ENCODE assay signal across 8 cellular contexts in genomic region chr1:210328032-210328745, GRCh38. TPM values are rescaled to one million over a fixed set of nuclear protein-coding genes. Genes with fewer than 3 reads are reported as not detected.
A peak's percentile ranks its signal among the peaks of the same experiment; 100 is the strongest.
DNase-seq lines count a peak whose midpoint lies in the region; ATAC-seq and TF ChIP-seq lines count a peak whose summit lies in the region.

No MANE protein-coding gene starts in this region.

- H3K36me3 ChIP-seq in GM23248 (ENCODE audit: low read depth) (no peaks in the 10 kb centered on the region), PC-9 (ENCODE audit: low read depth) (no peaks in the 10 kb centered on the region), esophagus (ENCODE audit: control insufficient read depth in 2 of 2, insufficient read depth in 2 of 2, low read length in 1 of 2) (no peaks in the 10 kb centered on the region), neuron (ENCODE audit: insufficient read depth, low read length) (no peaks in the 10 kb centered on the region)

- H3K27me3 ChIP-seq in GM23248 (replicated peaks; ENCODE audit: insufficient read depth) (no peaks in the 10 kb centered on the region), PC-9 (ENCODE audit: insufficient read depth, low read depth) (no peaks in the 10 kb centered on the region), esophagus (ENCODE audit: control insufficient read depth in 1 of 2, insufficient read depth in 2 of 2, low read length in 2 of 2) (no peaks in the 10 kb centered on the region), neuron (ENCODE audit: insufficient read depth, low read length) (no peaks in the 10 kb centered on the region)

- intact Hi-C loops in PC-9 (cut with micrococcal nuclease; ENCODE audit: unreplicated experiment): loop anchor here (2.0 kb wide), 2 partner anchors 35 to 39 kb away; no protein-coding TSS in a partner anchor

- H3K9me3 ChIP-seq in GM23248 (ENCODE audit: low read depth): no peaks in the 10 kb centered on the region
- H3K9me3 ChIP-seq in PC-9 (ENCODE audit: insufficient read depth, low read depth): no peaks in the 10 kb centered on the region
- no peaks in the 10 kb centered on the region for H3K9me3 ChIP-seq in esophagus (ENCODE audit: control insufficient read depth in 2 of 2, insufficient read depth in 1 of 2, low read depth in 1 of 2, low read length in 1 of 2)
- no peaks in the 10 kb centered on the region for H3K9me3 ChIP-seq in neuron (ENCODE audit: low read length)

- no peaks in the 10 kb centered on the region for H4K20me1 ChIP-seq in GM23248 (ENCODE audit: insufficient read depth)
- no peaks in the 10 kb centered on the region for H4K20me1 ChIP-seq in PC-9 (ENCODE audit: insufficient read depth)

- no TSS peak for BruUV-seq in PC-9 (replicated peaks; lab: Mats Ljungman, UMichigan)

- 7 to 16% methylated on average over 18 to 19 of the region's 19 CpGs for WGBS in GM23248 (ENCODE audit: low coverage in 1 of 2, low lambda C conversion rate in 2 of 2, missing lambda C conversion rate in 2 of 2), 2 experiments
- 18 to 21% methylated on average over 19 of the region's 19 CpGs for WGBS in esophagus, 2 donors

- no peaks in the 10 kb centered on the region for H3K4me1 ChIP-seq in GM23248 (ENCODE audit: insufficient read depth)
- peaks cover 17% of the 10 kb centered on the region; the same call in 1 of the 2 replicates for H3K4me1 ChIP-seq in PC-9 (replicated peaks; ENCODE audit: insufficient read depth)
- H3K4me1 ChIP-seq in esophagus (ENCODE audit: control insufficient read depth in 2 of 2, insufficient read depth in 2 of 2, low read length in 1 of 2): peaks cover 0 to 4% of the 10 kb centered on the region in 2 donors
- no peaks in the 10 kb centered on the region for H3K4me1 ChIP-seq in neuron (ENCODE audit: insufficient read depth, low read length)

- in situ Hi-C loops in GM23248 (cut with MboI) (no loop called here), KBM-7 (cut with MboI; ENCODE audit: low pct_unique_long_range_greater_than_20kb, low sequenced_read_pairs) (no loop called here)

- ATAC-seq in HG03139 (IDR thresholded peaks at IDR 0.05; ENCODE audit: unreplicated experiment): no peak
- no peak for ATAC-seq in GM18861 (IDR thresholded peaks at IDR 0.05; ENCODE audit: unreplicated experiment)

- H3K4me3 ChIP-seq in GM23248 (peak overlapping the region; percentile 87), PC-9 (peak overlapping the region; percentile 95), esophagus (ENCODE audit: low read depth in 1 of 2, low read length in 2 of 2) (peak overlapping the region; percentile 68 to 80), neuron (ENCODE audit: low read length) (peak overlapping the region; percentile 64)

- H3K9ac ChIP-seq in GM23248: peak overlapping the region; percentile 71

- H3K27ac ChIP-seq in GM23248 (no peak overlapping the region), PC-9 (no peak overlapping the region), esophagus (ENCODE audit: low read depth in 2 of 2, low read length in 1 of 2) (peak overlapping the region; percentile 94 to 99)

- DNase-seq in GM23248 (peak; percentile 8), PC-9 (no peak), NCI-H1694 (lab: John Stamatoyannopoulos, UW) (no peak), KBM-7 (no peak)

- H3K79me2 ChIP-seq in GM23248 (ENCODE audit: insufficient read depth) (no peaks in the 10 kb centered on the region), PC-9 (ENCODE audit: low read depth) (no peaks in the 10 kb centered on the region)

- H2AFZ ChIP-seq in GM23248 (peak overlapping the region; percentile 94), PC-9 (peak overlapping the region; percentile 99), neuron (ENCODE audit: low read depth, low read length) (peak overlapping the region; percentile 93)

- no peaks in the 10 kb centered on the region; the same call in 1 of the 2 replicates for H3F3A ChIP-seq in GM23248 (ENCODE audit: insufficient read depth)
- H3F3A ChIP-seq in PC-9 (ENCODE audit: insufficient read depth, low read depth): peaks cover 17% of the 10 kb centered on the region; the same call in 1 of the 2 replicates

- CTCF ChIA-PET in PC-9 (lab: Charles Lee): no interaction called here

- POLR2A ChIA-PET in PC-9 (lab: Charles Lee; ENCODE audit: unreplicated experiment): interaction anchor here (0.5 kb wide), 1 partner anchor 932 kb away, joined by 21 read pairs; no protein-coding TSS in a partner anchor

- peak overlapping the region; percentile 84 for H3K4me2 ChIP-seq in GM23248 (ENCODE audit: unreplicated experiment)
- H3K4me2 ChIP-seq in PC-9: peak overlapping the region; percentile 99

- H3K9me2 ChIP-seq in GM23248 (ENCODE audit: insufficient read depth) (no peaks in the 10 kb centered on the region), PC-9 (ENCODE audit: insufficient read depth) (no peaks in the 10 kb centered on the region)

- TF ChIP-seq CTCF in PC-9 (conservative IDR thresholded peaks at IDR 0.05): no peak

RNA-seq across cellular contexts. Expression of gene HHAT, which starts 0.5 kb away (rescaled TPM):
- 1.9 TPM in 2 replicates for total RNA-seq in GM23248 (2014; rRNA removed; shearing (Covaris generic))
- 1.6 and 1.8 TPM in 2 replicates for polyA plus RNA-seq in GM23248 (2016; fragmentation: Nextera tagmentation; extraction: Ambion mirVana)
- total RNA-seq in PC-9 (2021): 5.3 and 10.9 TPM in 2 replicates
- polyA plus RNA-seq in esophagus: 1 to 10 TPM; 1.6 to 1.8 TPM

Comparison
In these comparisons a context has a peak if more than half of its experiments do, and no peak if none do; other contexts are left out.
1. H3K27ac ChIP-seq: peak in esophagus (2 of 2); none in GM23248 (single experiment) and PC-9 (single experiment).
2. Peak in every context shown above with its lines, with median percentiles within 50 percentile points of each other: H2AFZ ChIP-seq and H3K4me3 ChIP-seq.